ENCODE assay signal across 21 cellular contexts in genomic region chrX:154350429-154351182, GRCh38. TPM values are rescaled to one million over a fixed set of nuclear protein-coding genes. Genes with fewer than 3 reads are reported as not detected.
A peak's percentile ranks its signal among the peaks of the same experiment; 100 is the strongest.
DNase-seq lines count a peak whose midpoint lies in the region; ATAC-seq and TF ChIP-seq lines count a peak whose summit lies in the region.
"Had no signal": no experiment of that assay in that cellular context is flagged by ENCODE, and none has a peak within 500 bp of the region (broad histone marks: within the 10 kb centered on the region; RNA-seq: fewer than 3 reads in every experiment).

No MANE protein-coding gene starts in this region.

- no peak for ATAC-seq in activated CD8-positive, alpha-beta memory T cell treated with anti-CD3 and anti-CD28 coated beads, Interleukin-2, amount 10 ng/mL, durations not matched to agents 7 days and 5 days
- ATAC-seq in HG03097 (IDR thresholded peaks at IDR 0.05; ENCODE audit: low FRiP score, unreplicated experiment), result no peak

- H3K4me3 Mint-ChIP-seq in activated CD8-positive, alpha-beta memory T cell treated with anti-CD3 and anti-CD28 coated beads, Interleukin-2, amount 10 ng/mL, durations not matched to agents 7 days and 5 days, result no peak overlapping the region
- H3K4me3 Mint-ChIP-seq: activated CD4-positive, alpha-beta T cell treated with anti-CD3 and anti-CD28 coated beads, Interleukin-2, amount 10 ng/mL, durations not matched to agents 24 days and 14 days had no signal

- no peak overlapping the region for H2BK12ac ChIP-seq in trophoblast cell (ENCODE audit: low read length)

- H3K4me1 ChIP-seq in esophagus muscularis mucosa, result peaks cover 0 to 27% (median 6%) of the 10 kb centered on the region in 4 donors
- no peaks in the 10 kb centered on the region for H3K4me1 ChIP-seq in sigmoid colon
- no peaks in the 10 kb centered on the region for H3K4me1 ChIP-seq in trophoblast cell (ENCODE audit: control insufficient read depth in 1 of 2, insufficient read depth in 2 of 2, low read length in 2 of 2)

- H3K27me3 ChIP-seq in esophagus muscularis mucosa (no peaks in the 10 kb centered on the region), sigmoid colon (no peaks in the 10 kb centered on the region), trophoblast cell (ENCODE audit: insufficient read depth, low read length) (no peaks in the 10 kb centered on the region)

- no peak overlapping the region for H3K9ac ChIP-seq in trophoblast cell (ENCODE audit: low read length)

- no peaks in the 10 kb centered on the region for H3K79me1 ChIP-seq in trophoblast cell (ENCODE audit: low read length)

- DNase-seq in activated CD8-positive, alpha-beta memory T cell treated with anti-CD3 and anti-CD28 coated beads, Interleukin-2, amount 10 ng/mL, durations not matched to agents 7 days and 5 days, result no peak
- DNase-seq in activated CD8-positive, alpha-beta memory T cell treated with anti-CD3 and anti-CD28 coated beads for 24 hours, result no peak
- peak; percentile 32 for DNase-seq in M059J (ENCODE audit: low read depth)
- no peak for DNase-seq in esophagus muscularis mucosa (ENCODE audit: extremely low spot score)
- DNase-seq in sigmoid colon, result no peak
- DNase-seq in stimulated activated CD8-positive, alpha-beta memory T cell treated with anti-CD3 and anti-CD28 coated beads, Interleukin-4, amount 100 ng/mL, for 48 hours, result no peak
- DNase-seq in trophoblast cell, result no peak
- DNase-seq: GDM1; NCI-H2081 treated with DMSO at 0.1 percent for 48 hours; NCI-H774; stimulated activated CD4-positive, alpha-beta T cell treated with anti-CD3 and anti-CD28 coated beads, Interleukin-1b, Interleukin-23, amount 100 ng/mL, for 48 hours had no signal

- no peak overlapping the region for H3K14ac ChIP-seq in trophoblast cell (ENCODE audit: low read length)

- TF ChIP-seq POLR2A in esophagus muscularis mucosa (IDR thresholded peaks at IDR 0.05; ENCODE audit: low read depth) (no peak), sigmoid colon (IDR thresholded peaks at IDR 0.05) (no peak)

- CTCF ChIA-PET in activated CD8-positive, alpha-beta memory T cell treated with anti-CD3 and anti-CD28 coated beads, Interleukin-2, amount 10 ng/mL, durations not matched to agents 7 days and 5 days (lab: Charles Lee), result interaction anchor here (1.7 kb wide), 1 partner anchor 16 kb away, joined by 5 read pairs; no protein-coding TSS in a partner anchor

- TF ChIP-seq CTCF in esophagus muscularis mucosa (IDR thresholded peaks at IDR 0.05) (no peak), sigmoid colon (IDR thresholded peaks at IDR 0.05) (no peak)

- peaks cover 68% of the 10 kb centered on the region for H3K4me1 Mint-ChIP-seq in activated CD8-positive, alpha-beta memory T cell treated with anti-CD3 and anti-CD28 coated beads, Interleukin-2, amount 10 ng/mL, durations not matched to agents 7 days and 5 days

- H2AK5ac ChIP-seq in trophoblast cell (ENCODE audit: low read length), result no peak overlapping the region

- 86% methylated on average over 13 of the region's 19 CpGs for WGBS in esophagus muscularis mucosa
- 33 to 68% methylated on average over 19 of the region's 19 CpGs for WGBS in sigmoid colon, 2 donors
- no CpG with 5 or more reads among the region's 19 CpGs for WGBS in trophoblast cell (ENCODE audit: extremely low coverage, insufficient coverage, insufficient read length)

- peaks cover 55 to 75% (median 73%) of the 10 kb centered on the region in 4 donors for H3K36me3 ChIP-seq in esophagus muscularis mucosa
- H3K36me3 ChIP-seq in sigmoid colon, result peaks cover 45 to 73% (median 63%) of the 10 kb centered on the region in 4 donors
- H3K36me3 ChIP-seq in trophoblast cell (ENCODE audit: control insufficient read depth in 1 of 2, insufficient read depth in 2 of 2, low read length in 2 of 2), result peaks cover 76 to 77% of the 10 kb centered on the region in 2 experiments

- intact Hi-C loops in esophagus muscularis mucosa (cut with DNase I), result no loop called here
- intact Hi-C loops in sigmoid colon (cut with DNase I), result no loop called here

- H2AFZ ChIP-seq in trophoblast cell (ENCODE audit: insufficient read depth, low read length, poor library complexity), result no peak overlapping the region

- H3K79me2 ChIP-seq in trophoblast cell (ENCODE audit: control insufficient read depth, insufficient read depth, low read length, poor library complexity), result no peaks in the 10 kb centered on the region

- no peak overlapping the region for H2BK5ac ChIP-seq in trophoblast cell (ENCODE audit: low read depth, low read length, poor library complexity)

- peaks cover 8% of the 10 kb centered on the region for H3K36me3 Mint-ChIP-seq in activated CD8-positive, alpha-beta memory T cell treated with anti-CD3 and anti-CD28 coated beads, Interleukin-2, amount 10 ng/mL, durations not matched to agents 7 days and 5 days

- H3K4me3 ChIP-seq in esophagus muscularis mucosa (no peak overlapping the region), sigmoid colon (no peak overlapping the region), trophoblast cell (ENCODE audit: low read depth, low read length) (no peak overlapping the region)
- H3K4me3 ChIP-seq: A549 had no signal

- no peak overlapping the region for H3K4me2 ChIP-seq in trophoblast cell (ENCODE audit: low read length)
- H3K4me2 ChIP-seq: A549 had no signal

- no peak overlapping the region for H2BK120ac ChIP-seq in trophoblast cell (ENCODE audit: insufficient read depth, low read length, poor library complexity)

- H3K9me3 ChIP-seq in esophagus muscularis mucosa (no peaks in the 10 kb centered on the region), sigmoid colon (no peaks in the 10 kb centered on the region), trophoblast cell (ENCODE audit: insufficient read depth, low read depth, low read length) (no peaks in the 10 kb centered on the region)
- H3K9me3 ChIP-seq: A549 had no signal

- peak overlapping the region; percentile 82 for H3K27ac Mint-ChIP-seq in activated CD8-positive, alpha-beta memory T cell treated with anti-CD3 and anti-CD28 coated beads, Interleukin-2, amount 10 ng/mL, durations not matched to agents 7 days and 5 days

- no peak overlapping the region for H3K23ac ChIP-seq in trophoblast cell (ENCODE audit: low read length)

- TF ChIP-seq EP300 in esophagus muscularis mucosa (IDR thresholded peaks at IDR 0.05) (no peak), sigmoid colon (IDR thresholded peaks at IDR 0.05) (no peak)

- H3K18ac ChIP-seq in trophoblast cell (ENCODE audit: low read length), result no peak overlapping the region

- no peak overlapping the region for H4K8ac ChIP-seq in trophoblast cell (ENCODE audit: low read depth, low read length)

- H4K91ac ChIP-seq in trophoblast cell (ENCODE audit: low read depth, low read length), result no peak overlapping the region

- H3K27me3 Mint-ChIP-seq in activated CD8-positive, alpha-beta memory T cell treated with anti-CD3 and anti-CD28 coated beads, Interleukin-2, amount 10 ng/mL, durations not matched to agents 7 days and 5 days, result no peaks in the 10 kb centered on the region
- H3K27me3 Mint-ChIP-seq: activated CD4-positive, alpha-beta T cell treated with anti-CD3 and anti-CD28 coated beads, Interleukin-2, amount 10 ng/mL, durations not matched to agents 24 days and 14 days had no signal

- no peak overlapping the region for H3K4ac ChIP-seq in trophoblast cell (ENCODE audit: low read depth, low read length)

- H3K27ac ChIP-seq in esophagus muscularis mucosa (replicated peaks in 1 of 4), result peak overlapping the region; percentile 71 to 97 (median 96)
- H3K27ac ChIP-seq in sigmoid colon, result peak overlapping the region; percentile 67 to 99 (median 98)
- H3K27ac ChIP-seq in trophoblast cell (ENCODE audit: low read depth, low read length), result no peak overlapping the region

- H3K9me3 Mint-ChIP-seq in activated CD8-positive, alpha-beta memory T cell treated with anti-CD3 and anti-CD28 coated beads, Interleukin-2, amount 10 ng/mL, durations not matched to agents 7 days and 5 days (ENCODE audit: low read depth), result no peaks in the 10 kb centered on the region
- H3K9me3 Mint-ChIP-seq: activated CD4-positive, alpha-beta T cell treated with anti-CD3 and anti-CD28 coated beads, Interleukin-2, amount 10 ng/mL, durations not matched to agents 24 days and 14 days had no signal

- H4K12ac ChIP-seq in trophoblast cell (ENCODE audit: low read depth, low read length), result no peak overlapping the region

RNA-seq across cellular contexts. Expression of gene FLNA, which starts 23.8 kb away (rescaled TPM):
- 1,000 to 10,000 TPM; 1,602 to 2,011 TPM for total RNA-seq in activated CD8-positive, alpha-beta memory T cell treated with anti-CD3 and anti-CD28 coated beads, Interleukin-2, amount 10 ng/mL, durations not matched to agents 7 days and 5 days
- total RNA-seq in M059J (2014; rRNA removed; shearing (Covaris generic)), result 1,078 and 2,383 TPM in 2 replicates
- total RNA-seq in esophagus muscularis mucosa (over 10,000 TPM in 3 of 4 donors, 1,000 to 10,000 TPM in 1; 8,941 to 16,544 (median 12,362) TPM), sigmoid colon (1,000 to 10,000 TPM; 2,494 to 9,435 (median 5,341) TPM)
- polyA plus RNA-seq in sigmoid colon, result 100 to 1,000 TPM in 1 of 3 donors, 10 to 100 TPM in 2; 27.0 to 442 (median 42.0) TPM
- polyA plus RNA-seq in trophoblast cell (2013), result 739 and 796 TPM in 2 replicates

RNA-seq across cellular contexts. Expression of gene EMD, which starts 28.5 kb away (rescaled TPM):
- total RNA-seq in activated CD8-positive, alpha-beta memory T cell treated with anti-CD3 and anti-CD28 coated beads, Interleukin-2, amount 10 ng/mL, durations not matched to agents 7 days and 5 days, result 10 to 100 TPM; 64.6 to 70.2 TPM
- total RNA-seq in M059J (2014; rRNA removed; shearing (Covaris generic)), result 101 and 105 TPM in 2 replicates
- total RNA-seq in esophagus muscularis mucosa, result 10 to 100 TPM; 37.0 to 64.7 (median 57.7) TPM
- 10 to 100 TPM; 44.3 to 66.8 (median 48.6) TPM for total RNA-seq in sigmoid colon
- 10 to 100 TPM; 40.7 to 87.9 (median 42.6) TPM for polyA plus RNA-seq in sigmoid colon
- 70.7 and 72.7 TPM in 2 replicates for polyA plus RNA-seq in trophoblast cell (2013)

RNA-seq across cellular contexts. Expression of gene RPL10, which starts 47.6 kb away (rescaled TPM):
- total RNA-seq in activated CD8-positive, alpha-beta memory T cell treated with anti-CD3 and anti-CD28 coated beads, Interleukin-2, amount 10 ng/mL, durations not matched to agents 7 days and 5 days, result 1,000 to 10,000 TPM; 2,013 to 2,356 TPM
- 3,989 and 5,487 TPM in 2 replicates for total RNA-seq in M059J (2014; rRNA removed; shearing (Covaris generic))
- total RNA-seq in esophagus muscularis mucosa, result 1,000 to 10,000 TPM; 2,150 to 7,554 (median 4,519) TPM
- 1,000 to 10,000 TPM; 3,138 to 8,651 (median 6,770) TPM for total RNA-seq in sigmoid colon
- 1,000 to 10,000 TPM; 4,760 to 8,094 (median 5,003) TPM for polyA plus RNA-seq in sigmoid colon
- polyA plus RNA-seq in trophoblast cell (2013), result 2,879 and 2,940 TPM in 2 replicates

RNA-seq across cellular contexts. Expression of gene TKTL1, which starts 55.0 kb away (rescaled TPM):
- 1 to 10 TPM in 1 of 2 experiments, under 1 TPM in 1; 0.75 to 1.1 TPM for total RNA-seq in activated CD8-positive, alpha-beta memory T cell treated with anti-CD3 and anti-CD28 coated beads, Interleukin-2, amount 10 ng/mL, durations not matched to agents 7 days and 5 days
- 0.22 TPM in 1 of 2 replicates, not detected in the other for total RNA-seq in M059J (2014; rRNA removed; shearing (Covaris generic))
- total RNA-seq in esophagus muscularis mucosa, result not detected
- under 1 TPM in 1 of 4 donors, not detected in 3; under 0.01 TPM for total RNA-seq in sigmoid colon
- polyA plus RNA-seq in sigmoid colon, result under 1 TPM in 1 of 3 donors, not detected in 2; 0.31 TPM
- not detected in 2 replicates for polyA plus RNA-seq in trophoblast cell (2013)
- total RNA-seq: activated CD4-positive, alpha-beta T cell treated with anti-CD3 and anti-CD28 coated beads, Interleukin-2, amount 10 ng/mL, durations not matched to agents 24 days and 14 days; bronchial epithelial cell; glomerular endothelial cell; HT-29; kidney epithelial cell; renal cortical epithelial cell had no signal

RNA-seq across cellular contexts. Expression of gene TEX28, which starts 55.7 kb away (rescaled TPM):
- not detected for total RNA-seq in activated CD8-positive, alpha-beta memory T cell treated with anti-CD3 and anti-CD28 coated beads, Interleukin-2, amount 10 ng/mL, durations not matched to agents 7 days and 5 days
- not detected in 2 replicates for total RNA-seq in M059J (2014; rRNA removed; shearing (Covaris generic))
- not detected for total RNA-seq in esophagus muscularis mucosa
- total RNA-seq in sigmoid colon, result not detected
- not detected for polyA plus RNA-seq in sigmoid colon
- polyA plus RNA-seq in trophoblast cell (2013), result not detected in 2 replicates
- total RNA-seq: activated CD4-positive, alpha-beta T cell treated with anti-CD3 and anti-CD28 coated beads, Interleukin-2, amount 10 ng/mL, durations not matched to agents 24 days and 14 days; bronchial epithelial cell; glomerular endothelial cell; HT-29; kidney epithelial cell; renal cortical epithelial cell; T-helper 2 cell treated with Interferon-gamma antibody and Interleukin-4, amounts not matched to agents 100 ng/mL and 5 ng/mL, for 36 hours; urinary bladder had no signal
- polyA plus RNA-seq: A549, urinary bladder had no signal
